In genomic region chr2:238864207-238865014, GRCh38 we compare ENCODE assay signal across 1 cellular context.
A peak's percentile ranks its signal among the peaks of the same experiment; 100 is the strongest.
TF ChIP-seq lines count a peak whose summit lies in the region.

No MANE protein-coding gene starts in this region.

TF ChIP-seq in HepG2, 621 proteins besides CTCF, POLR2A, EP300 and RAD21 (continued from another document and continues in another):
- TF ChIP-seq, protein P1, sequence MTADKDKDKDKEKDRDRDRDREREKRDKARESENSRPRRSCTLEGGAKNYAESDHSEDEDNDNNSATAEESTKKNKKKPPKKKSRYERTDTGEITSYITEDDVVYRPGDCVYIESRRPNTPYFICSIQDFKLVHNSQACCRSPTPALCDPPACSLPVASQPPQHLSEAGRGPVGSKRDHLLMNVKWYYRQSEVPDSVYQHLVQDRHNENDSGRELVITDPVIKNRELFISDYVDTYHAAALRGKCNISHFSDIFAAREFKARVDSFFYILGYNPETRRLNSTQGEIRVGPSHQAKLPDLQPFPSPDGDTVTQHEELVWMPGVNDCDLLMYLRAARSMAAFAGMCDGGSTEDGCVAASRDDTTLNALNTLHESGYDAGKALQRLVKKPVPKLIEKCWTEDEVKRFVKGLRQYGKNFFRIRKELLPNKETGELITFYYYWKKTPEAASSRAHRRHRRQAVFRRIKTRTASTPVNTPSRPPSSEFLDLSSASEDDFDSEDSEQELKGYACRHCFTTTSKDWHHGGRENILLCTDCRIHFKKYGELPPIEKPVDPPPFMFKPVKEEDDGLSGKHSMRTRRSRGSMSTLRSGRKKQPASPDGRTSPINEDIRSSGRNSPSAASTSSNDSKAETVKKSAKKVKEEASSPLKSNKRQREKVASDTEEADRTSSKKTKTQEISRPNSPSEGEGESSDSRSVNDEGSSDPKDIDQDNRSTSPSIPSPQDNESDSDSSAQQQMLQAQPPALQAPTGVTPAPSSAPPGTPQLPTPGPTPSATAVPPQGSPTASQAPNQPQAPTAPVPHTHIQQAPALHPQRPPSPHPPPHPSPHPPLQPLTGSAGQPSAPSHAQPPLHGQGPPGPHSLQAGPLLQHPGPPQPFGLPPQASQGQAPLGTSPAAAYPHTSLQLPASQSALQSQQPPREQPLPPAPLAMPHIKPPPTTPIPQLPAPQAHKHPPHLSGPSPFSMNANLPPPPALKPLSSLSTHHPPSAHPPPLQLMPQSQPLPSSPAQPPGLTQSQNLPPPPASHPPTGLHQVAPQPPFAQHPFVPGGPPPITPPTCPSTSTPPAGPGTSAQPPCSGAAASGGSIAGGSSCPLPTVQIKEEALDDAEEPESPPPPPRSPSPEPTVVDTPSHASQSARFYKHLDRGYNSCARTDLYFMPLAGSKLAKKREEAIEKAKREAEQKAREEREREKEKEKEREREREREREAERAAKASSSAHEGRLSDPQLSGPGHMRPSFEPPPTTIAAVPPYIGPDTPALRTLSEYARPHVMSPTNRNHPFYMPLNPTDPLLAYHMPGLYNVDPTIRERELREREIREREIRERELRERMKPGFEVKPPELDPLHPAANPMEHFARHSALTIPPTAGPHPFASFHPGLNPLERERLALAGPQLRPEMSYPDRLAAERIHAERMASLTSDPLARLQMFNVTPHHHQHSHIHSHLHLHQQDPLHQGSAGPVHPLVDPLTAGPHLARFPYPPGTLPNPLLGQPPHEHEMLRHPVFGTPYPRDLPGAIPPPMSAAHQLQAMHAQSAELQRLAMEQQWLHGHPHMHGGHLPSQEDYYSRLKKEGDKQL (CRISPR knock-in tag; IDR thresholded peaks at IDR 0.05; ENCODE audit: low read depth): no peak; the same call in none of the 2 replicates
- TF ChIP-seq ZBTB10 (CRISPR knock-in tag; IDR thresholded peaks at IDR 0.05; ENCODE audit: borderline replicate concordance) (peak; percentile 42; the same call in 1 of the 2 replicates), DZIP1 (CRISPR knock-in tag; IDR thresholded peaks at IDR 0.05) (no peak; the same call in 1 of the 2 replicates), ZMYM2 (CRISPR knock-in tag; IDR thresholded peaks at IDR 0.05) (0 out of 2 replicates have a peak, but pooled peaks have one; percentile 27), ARNT2 (CRISPR knock-in tag; IDR thresholded peaks at IDR 0.05; ENCODE audit: low read depth) (peak; percentile 73), ZNF24 (IDR thresholded peaks at IDR 0.05) (no peak), MXD3 (CRISPR knock-in tag; IDR thresholded peaks at IDR 0.05) (peak; percentile 58), SMYD3 (CRISPR knock-in tag; IDR thresholded peaks at IDR 0.05) (peak; percentile 50; the same call in 1 of the 2 replicates), ERF (CRISPR knock-in tag; IDR thresholded peaks at IDR 0.05) (peak; percentile 90), CBX2 (IDR thresholded peaks at IDR 0.05; ENCODE audit: low read depth, low read length) (peak; percentile 57; the same call in 1 of the 2 replicates), CBX2 (CRISPR knock-in tag; IDR thresholded peaks at IDR 0.05; ENCODE audit: low read depth) (peak; percentile 65; the same call in 1 of the 2 replicates), ZNF557 (CRISPR knock-in tag; IDR thresholded peaks at IDR 0.05) (peak; percentile 92), NCOA2 (CRISPR knock-in tag; IDR thresholded peaks at IDR 0.05) (peak; percentile 72), ZNF883 (CRISPR knock-in tag; IDR thresholded peaks at IDR 0.05; ENCODE audit: not compliant biosample characterization) (peak; percentile 68), ZNF235 (CRISPR knock-in tag; IDR thresholded peaks at IDR 0.05; ENCODE audit: borderline replicate concordance) (no peak; the same call in 1 of the 2 replicates), ATRX (CRISPR knock-in tag; IDR thresholded peaks at IDR 0.05; ENCODE audit: borderline replicate concordance) (no peak), NCOR1 (IDR thresholded peaks at IDR 0.05; ENCODE audit: borderline replicate concordance, low read length) (peak; percentile 47; the same call in 1 of the 2 replicates), REL (CRISPR knock-in tag; conservative IDR thresholded peaks at IDR 0.05) (no peak), ZNF503 (CRISPR knock-in tag; IDR thresholded peaks at IDR 0.05) (peak; percentile 81), U2AF1 (optimal IDR thresholded peaks at IDR 0.05; ENCODE audit: low read depth, low read length) (peak; percentile 94), STAT5B (CRISPR knock-in tag; IDR thresholded peaks at IDR 0.05) (peak; percentile 41; the same call in 1 of the 2 replicates), ZNF484 (CRISPR knock-in tag; IDR thresholded peaks at IDR 0.05; ENCODE audit: borderline replicate concordance, low read depth) (no peak), ZBTB49 (CRISPR knock-in tag; IDR thresholded peaks at IDR 0.05; ENCODE audit: borderline replicate concordance) (peak; percentile 35; the same call in 1 of the 2 replicates), ZMYM3 (CRISPR knock-in tag; IDR thresholded peaks at IDR 0.05) (peak; percentile 87; the same call in 1 of the 2 replicates), ZBTB7A (CRISPR knock-in tag; IDR thresholded peaks at IDR 0.05) (peak; percentile 97)
- TF ChIP-seq, protein P2, sequence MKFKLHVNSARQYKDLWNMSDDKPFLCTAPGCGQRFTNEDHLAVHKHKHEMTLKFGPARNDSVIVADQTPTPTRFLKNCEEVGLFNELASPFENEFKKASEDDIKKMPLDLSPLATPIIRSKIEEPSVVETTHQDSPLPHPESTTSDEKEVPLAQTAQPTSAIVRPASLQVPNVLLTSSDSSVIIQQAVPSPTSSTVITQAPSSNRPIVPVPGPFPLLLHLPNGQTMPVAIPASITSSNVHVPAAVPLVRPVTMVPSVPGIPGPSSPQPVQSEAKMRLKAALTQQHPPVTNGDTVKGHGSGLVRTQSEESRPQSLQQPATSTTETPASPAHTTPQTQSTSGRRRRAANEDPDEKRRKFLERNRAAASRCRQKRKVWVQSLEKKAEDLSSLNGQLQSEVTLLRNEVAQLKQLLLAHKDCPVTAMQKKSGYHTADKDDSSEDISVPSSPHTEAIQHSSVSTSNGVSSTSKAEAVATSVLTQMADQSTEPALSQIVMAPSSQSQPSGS (CRISPR knock-in tag; IDR thresholded peaks at IDR 0.05): peak; percentile 84
- TF ChIP-seq, protein P3, sequence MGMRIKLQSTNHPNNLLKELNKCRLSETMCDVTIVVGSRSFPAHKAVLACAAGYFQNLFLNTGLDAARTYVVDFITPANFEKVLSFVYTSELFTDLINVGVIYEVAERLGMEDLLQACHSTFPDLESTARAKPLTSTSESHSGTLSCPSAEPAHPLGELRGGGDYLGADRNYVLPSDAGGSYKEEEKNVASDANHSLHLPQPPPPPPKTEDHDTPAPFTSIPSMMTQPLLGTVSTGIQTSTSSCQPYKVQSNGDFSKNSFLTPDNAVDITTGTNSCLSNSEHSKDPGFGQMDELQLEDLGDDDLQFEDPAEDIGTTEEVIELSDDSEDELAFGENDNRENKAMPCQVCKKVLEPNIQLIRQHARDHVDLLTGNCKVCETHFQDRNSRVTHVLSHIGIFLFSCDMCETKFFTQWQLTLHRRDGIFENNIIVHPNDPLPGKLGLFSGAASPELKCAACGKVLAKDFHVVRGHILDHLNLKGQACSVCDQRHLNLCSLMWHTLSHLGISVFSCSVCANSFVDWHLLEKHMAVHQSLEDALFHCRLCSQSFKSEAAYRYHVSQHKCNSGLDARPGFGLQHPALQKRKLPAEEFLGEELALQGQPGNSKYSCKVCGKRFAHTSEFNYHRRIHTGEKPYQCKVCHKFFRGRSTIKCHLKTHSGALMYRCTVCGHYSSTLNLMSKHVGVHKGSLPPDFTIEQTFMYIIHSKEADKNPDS (CRISPR knock-in tag; IDR thresholded peaks at IDR 0.05): 0 out of 2 replicates have a peak, but pooled peaks have one; percentile 38
- TF ChIP-seq, protein P4, sequence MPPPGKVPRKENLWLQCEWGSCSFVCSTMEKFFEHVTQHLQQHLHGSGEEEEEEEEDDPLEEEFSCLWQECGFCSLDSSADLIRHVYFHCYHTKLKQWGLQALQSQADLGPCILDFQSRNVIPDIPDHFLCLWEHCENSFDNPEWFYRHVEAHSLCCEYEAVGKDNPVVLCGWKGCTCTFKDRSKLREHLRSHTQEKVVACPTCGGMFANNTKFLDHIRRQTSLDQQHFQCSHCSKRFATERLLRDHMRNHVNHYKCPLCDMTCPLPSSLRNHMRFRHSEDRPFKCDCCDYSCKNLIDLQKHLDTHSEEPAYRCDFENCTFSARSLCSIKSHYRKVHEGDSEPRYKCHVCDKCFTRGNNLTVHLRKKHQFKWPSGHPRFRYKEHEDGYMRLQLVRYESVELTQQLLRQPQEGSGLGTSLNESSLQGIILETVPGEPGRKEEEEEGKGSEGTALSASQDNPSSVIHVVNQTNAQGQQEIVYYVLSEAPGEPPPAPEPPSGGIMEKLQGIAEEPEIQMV (CRISPR knock-in tag; IDR thresholded peaks at IDR 0.05; ENCODE audit: low read depth): no peak
- TF ChIP-seq, protein P5, sequence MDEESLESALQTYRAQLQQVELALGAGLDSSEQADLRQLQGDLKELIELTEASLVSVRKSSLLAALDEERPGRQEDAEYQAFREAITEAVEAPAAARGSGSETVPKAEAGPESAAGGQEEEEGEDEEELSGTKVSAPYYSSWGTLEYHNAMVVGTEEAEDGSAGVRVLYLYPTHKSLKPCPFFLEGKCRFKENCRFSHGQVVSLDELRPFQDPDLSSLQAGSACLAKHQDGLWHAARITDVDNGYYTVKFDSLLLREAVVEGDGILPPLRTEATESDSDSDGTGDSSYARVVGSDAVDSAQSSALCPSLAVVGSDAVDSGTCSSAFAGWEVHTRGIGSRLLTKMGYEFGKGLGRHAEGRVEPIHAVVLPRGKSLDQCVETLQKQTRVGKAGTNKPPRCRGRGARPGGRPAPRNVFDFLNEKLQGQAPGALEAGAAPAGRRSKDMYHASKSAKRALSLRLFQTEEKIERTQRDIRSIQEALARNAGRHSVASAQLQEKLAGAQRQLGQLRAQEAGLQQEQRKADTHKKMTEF (CRISPR knock-in tag; IDR thresholded peaks at IDR 0.05): peak; percentile 98
